ENCODE assay signal across 8 cellular contexts in genomic region chr2:176554107-176555048, GRCh38.
DNase-seq lines count a peak whose midpoint lies in the region; FAIRE-seq and TF ChIP-seq lines count a peak whose summit lies in the region.

No MANE protein-coding gene starts in this region.

- H3K79me2 ChIP-seq in H9 (ENCODE audit: insufficient read depth, low read length) (no peaks in the 10 kb centered on the region), H1 (ENCODE audit: control insufficient read depth in 1 of 2, insufficient read depth in 2 of 2, low read length in 2 of 2) (no peaks in the 10 kb centered on the region)

- H4K20me1 ChIP-seq in H9 (ENCODE audit: control insufficient read depth, insufficient read depth, insufficient read length) (no peaks in the 10 kb centered on the region), H1 (replicated peaks in 1 of 2; ENCODE audit: control insufficient read depth in 1 of 2, insufficient read depth in 2 of 2, low read length in 2 of 2) (no peaks in the 10 kb centered on the region)

- H3K56ac ChIP-seq in H9 (ENCODE audit: insufficient read length, low read depth, low read length) = no peak overlapping the region
- peak overlapping the region; percentile 20 for H3K56ac ChIP-seq in H1 (replicated peaks; ENCODE audit: insufficient read length, low read depth, low read length)

- H3K27me3 Mint-ChIP-seq in H9 (ENCODE audit: low read depth) = peaks cover 70% of the 10 kb centered on the region
- peaks cover 48% of the 10 kb centered on the region for H3K27me3 Mint-ChIP-seq in activated CD4-positive, alpha-beta T cell treated with anti-CD3 and anti-CD28 coated beads, Interleukin-2, amount 10 ng/mL, durations not matched to agents 7 days and 5 days
- peaks cover 45% of the 10 kb centered on the region for H3K27me3 Mint-ChIP-seq in stimulated activated naive CD8-positive, alpha-beta T cell treated with anti-CD3 and anti-CD28 coated beads, Interleukin-15, Interleukin-2, amounts not matched to agents 100 ng/mL and 50 ng/mL, for 24 hours

- H3K18ac ChIP-seq in H9 (ENCODE audit: insufficient read length, low read depth, low read length) = peak overlapping the region; percentile 73
- H3K18ac ChIP-seq in H1 (ENCODE audit: extremely low read depth, low read length) = peak overlapping the region; percentile 64

- no peak overlapping the region for H3K4ac ChIP-seq in H9 (ENCODE audit: low read depth, low read length)
- no peak overlapping the region for H3K4ac ChIP-seq in H1 (replicated peaks; ENCODE audit: insufficient read length, low read depth, low read length)

- TF ChIP-seq RAD21 in H1 (IDR thresholded peaks at IDR 0.05 in 1 of 2, conservative IDR thresholded peaks at IDR 0.05 in 1 of 2; ENCODE audit: low read depth in 2 of 2, low read length in 2 of 2) = peak; percentile 75 to 84

- H2AK5ac ChIP-seq in H9 (ENCODE audit: insufficient read length, low read length) (no peak overlapping the region), H1 (ENCODE audit: low read depth, low read length) (no peak overlapping the region)

- no peak overlapping the region for H3K9ac ChIP-seq in H9 (ENCODE audit: extremely low read depth, insufficient read length, low read length)
- H3K9ac ChIP-seq in H1 (replicated peaks in 1 of 4; ENCODE audit: extremely low read depth in 1 of 4, low read depth in 3 of 4, low read length in 3 of 4) = no peak overlapping the region; a peak in 2 of 7 replicates

- peaks cover 18 to 19% of the 10 kb centered on the region in 2 experiments for H3K4me1 Mint-ChIP-seq in H9
- H3K4me1 Mint-ChIP-seq in activated CD4-positive, alpha-beta T cell treated with anti-CD3 and anti-CD28 coated beads, Interleukin-2, amount 10 ng/mL, durations not matched to agents 7 days and 5 days = peaks cover 12% of the 10 kb centered on the region
- peaks cover 13% of the 10 kb centered on the region for H3K4me1 Mint-ChIP-seq in stimulated activated naive CD8-positive, alpha-beta T cell treated with anti-CD3 and anti-CD28 coated beads, Interleukin-15, Interleukin-2, amounts not matched to agents 100 ng/mL and 50 ng/mL, for 24 hours (ENCODE audit: low read depth)

- H3K23ac ChIP-seq in H9 (ENCODE audit: insufficient read length, low read depth, low read length) (no peak overlapping the region), H1 (ENCODE audit: insufficient read length) (no peak overlapping the region)

- H3K23me2 ChIP-seq in H9 (ENCODE audit: insufficient read length, low read depth, low read length, poor library complexity, severe bottlenecking) (no peaks in the 10 kb centered on the region), H1 (ENCODE audit: low read depth, low read length) (peaks cover 6% of the 10 kb centered on the region; the same call in 1 of the 2 replicates)

- no peak overlapping the region; the same call in 1 of the 2 replicates for H3K14ac ChIP-seq in H9 (ENCODE audit: insufficient read depth, low read length)
- no peak overlapping the region for H3K14ac ChIP-seq in H1 (ENCODE audit: insufficient read length)

- WGBS in H9 (ENCODE audit: extremely low coverage, insufficient read length, low lambda C conversion rate) = no CpG with 5 or more reads among the region's 17 CpGs
- 36% methylated on average over 17 of the region's 17 CpGs; no CpG with 5 or more reads in 1 of the 2 experiments for WGBS in H1 (ENCODE audit: extremely low coverage in 1 of 2, insufficient coverage in 1 of 2, insufficient read length in 1 of 2, insufficient replicate concordance in 2 of 2, low coverage in 1 of 2, low lambda C conversion rate in 2 of 2, missing lambda C conversion rate in 1 of 2), 2 experiments

- H3K4me3 Mint-ChIP-seq in H9 = peak overlapping the region in 1 of 2 experiments; percentile 26; a peak in 1 of 5 replicates
- H3K4me3 Mint-ChIP-seq in activated CD4-positive, alpha-beta T cell treated with anti-CD3 and anti-CD28 coated beads, Interleukin-2, amount 10 ng/mL, durations not matched to agents 7 days and 5 days = peak overlapping the region; percentile 61
- H3K4me3 Mint-ChIP-seq in stimulated activated naive CD8-positive, alpha-beta T cell treated with anti-CD3 and anti-CD28 coated beads, Interleukin-15, Interleukin-2, amounts not matched to agents 100 ng/mL and 50 ng/mL, for 24 hours = peak overlapping the region; percentile 68

- no peaks in the 10 kb centered on the region for H3K9me3 ChIP-seq in H9 (ENCODE audit: control insufficient read depth, low read depth, low read length)
- H3K9me3 ChIP-seq in H1 (ENCODE audit: insufficient read depth in 2 of 2, low read depth in 1 of 2, low read length in 1 of 2) = no peaks in the 10 kb centered on the region

- H2BK120ac ChIP-seq in H9 (ENCODE audit: low read depth, low read length, poor library complexity, severe bottlenecking) (no peak overlapping the region), H1 (replicated peaks; ENCODE audit: low read depth, low read length) (no peak overlapping the region)

- no peak for TF ChIP-seq POLR2A in H1 (IDR thresholded peaks at IDR 0.05; ENCODE audit: control extremely low read depth in 1 of 2, low read depth in 2 of 2, low read length in 2 of 2)

- POLR2A ChIA-PET in activated CD4-positive, alpha-beta T cell treated with anti-CD3 and anti-CD28 coated beads, Interleukin-2, amount 10 ng/mL, durations not matched to agents 7 days and 5 days (lab: Charles Lee) = interaction anchor here (0.7 kb wide), 1 partner anchor 362 kb away, joined by 3 read pairs; no protein-coding TSS in a partner anchor
- POLR2A ChIA-PET in H1 (lab: Charles Lee; ENCODE audit: partially characterized antibody) = no interaction called here

- peak; percentile 71 for FAIRE-seq in H1 (lab: Jason Lieb, UNC)

- H4K8ac ChIP-seq in H9 (replicated peaks; ENCODE audit: insufficient read length, low read depth, low read length) = no peak overlapping the region
- H4K8ac ChIP-seq in H1 (ENCODE audit: extremely low read depth, insufficient read depth, low read length) = 0 out of 2 replicates have a peak overlapping the region, but pooled peaks have one; percentile 22

- TF ChIP-seq CTCF in H9 (conservative IDR thresholded peaks at IDR 0.05) = peak; percentile 82
- TF ChIP-seq CTCF in H1 (IDR thresholded peaks at IDR 0.05; ENCODE audit: control extremely low read depth in 1 of 3, insufficient read depth in 1 of 3, low read depth in 1 of 3, low read length in 3 of 3) = peak; percentile 13 to 64 (median 62)

- H3K4me1 ChIP-seq in H9 (ENCODE audit: insufficient read depth, low read length) (peaks cover 3% of the 10 kb centered on the region; the same call in 1 of the 2 replicates), H1 (replicated peaks in 1 of 4; ENCODE audit: control insufficient read depth in 3 of 4, insufficient read depth in 4 of 4, low read length in 3 of 4) (no peaks in the 10 kb centered on the region; a peak in 2 of 7 replicates)

- H3T11ph ChIP-seq in H9 (ENCODE audit: low read length) = no peak overlapping the region

- H3K27ac ChIP-seq in H9 (ENCODE audit: insufficient read length, low read depth, low read length) (no peak overlapping the region), H1 (ENCODE audit: low read depth, low read length) (no peak overlapping the region)

- CTCF ChIA-PET in activated CD4-positive, alpha-beta T cell treated with anti-CD3 and anti-CD28 coated beads, Interleukin-2, amount 10 ng/mL, durations not matched to agents 7 days and 5 days (lab: Charles Lee) = interaction anchor here (0.6 to 1.6 kb wide), 17 partner anchors 9 to 427 kb away, joined by 3 to 8 read pairs (median 4); no protein-coding TSS in a partner anchor
- CTCF ChIA-PET in H1 (lab: Charles Lee; ENCODE audit: partially characterized antibody) = interaction anchor here (0.7 to 2.9 kb wide), 65 partner anchors 9 to 595 kb away, joined by 3 to 30 read pairs (median 4); partner anchors contain the start of gene LNPK

- H2BK15ac ChIP-seq in H9 (ENCODE audit: low read depth, low read length) = no peak overlapping the region
- no peak overlapping the region for H2BK15ac ChIP-seq in H1 (ENCODE audit: low read length)

- no peak overlapping the region for H2BK20ac ChIP-seq in H9 (ENCODE audit: low read depth, low read length, poor library complexity, severe bottlenecking)
- no peak overlapping the region for H2BK20ac ChIP-seq in H1 (ENCODE audit: low read length)

- H4K91ac ChIP-seq in H9 (ENCODE audit: insufficient read length, low read depth, low read length) (no peak overlapping the region), H1 (replicated peaks; ENCODE audit: insufficient read length, low read length) (no peak overlapping the region)

- H2AFZ ChIP-seq in H9 (ENCODE audit: low read length) (peak overlapping the region; percentile 95), H1 (ENCODE audit: low read length) (peak overlapping the region; percentile 64; the same call in 1 of the 2 replicates)

- peak overlapping the region in 3 of 4 experiments; percentile 20 to 51 (median 43); a peak in 5 of 8 replicates for H3K4me3 ChIP-seq in H1 (ENCODE audit: extremely low read depth in 1 of 4, insufficient read depth in 2 of 4, low read depth in 3 of 4, low read length in 4 of 4)

- H3K27me3 ChIP-seq in H9 (ENCODE audit: insufficient read depth, low read length) (peaks cover 2% of the 10 kb centered on the region; the same call in 1 of the 2 replicates), H1 (replicated peaks in 1 of 4; ENCODE audit: control insufficient read depth in 3 of 4, extremely low read depth in 1 of 4, insufficient read depth in 3 of 4, low read length in 3 of 4) (peaks cover 0 to 11% (median 8%) of the 10 kb centered on the region in 4 experiments; a peak in 6 of 7 replicates)

- no peak for TF ChIP-seq EP300 in H1 (IDR thresholded peaks at IDR 0.05; ENCODE audit: borderline replicate concordance in 1 of 2, low read depth in 2 of 2, low read length in 2 of 2)

- H3K4me2 ChIP-seq in H9 (ENCODE audit: insufficient read depth, insufficient read length, low read length) (peak overlapping the region; percentile 48), H1 (ENCODE audit: insufficient read depth in 1 of 2, low read depth in 2 of 2, low read length in 2 of 2) (peak overlapping the region; percentile 57 to 96)

- peak overlapping the region in 1 of 3 experiments; percentile 56; a peak in 2 of 7 replicates for H3K27ac Mint-ChIP-seq in H9
- H3K27ac Mint-ChIP-seq in activated CD4-positive, alpha-beta T cell treated with anti-CD3 and anti-CD28 coated beads, Interleukin-2, amount 10 ng/mL, durations not matched to agents 7 days and 5 days = no peak overlapping the region
- H3K27ac Mint-ChIP-seq in stimulated activated naive CD8-positive, alpha-beta T cell treated with anti-CD3 and anti-CD28 coated beads, Interleukin-15, Interleukin-2, amounts not matched to agents 100 ng/mL and 50 ng/mL, for 24 hours = no peak overlapping the region

- H2BK12ac ChIP-seq in H9 (ENCODE audit: insufficient read length, low read depth, low read length) (no peak overlapping the region), H1 (ENCODE audit: low read depth, low read length) (peak overlapping the region; percentile 31; the same call in 1 of the 2 replicates)

- DNase-seq in CMK (ENCODE audit: low read depth) (peak; percentile 18), H9 (peak; percentile 39), NCI-H2171 (lab: John Stamatoyannopoulos, UW) (peak; percentile 77), H1 (ENCODE audit: low read depth in 1 of 2, low spot score in 2 of 2) (peak in 1 of 2 experiments; percentile 55), lung microvascular endothelial cell (ENCODE audit: low read depth in 2 of 2) (peak; percentile 72 to 92)
- DNase-seq in activated CD4-positive, alpha-beta T cell treated with anti-CD3 and anti-CD28 coated beads, Interleukin-2, amount 10 ng/mL, durations not matched to agents 7 days and 5 days = peak; percentile 24
- DNase-seq in NK-92 treated with Interleukin-12 subunit alpha and Interleukin-12 subunit beta, amount 100 ng/mL, for 24 hours (lab: John Stamatoyannopoulos, UW) = no peak

- no peaks in the 10 kb centered on the region for H3K36me3 ChIP-seq in H1 (ENCODE audit: control insufficient read depth in 2 of 4, insufficient read depth in 4 of 4, low read length in 3 of 4)

- H3K79me1 ChIP-seq in H9 (ENCODE audit: insufficient read depth, low read depth, low read length, poor library complexity, severe bottlenecking) (no peaks in the 10 kb centered on the region), H1 (ENCODE audit: low read depth, low read length) (no peaks in the 10 kb centered on the region)

- H4K5ac ChIP-seq in H9 (ENCODE audit: insufficient read length, low read depth, low read length) (no peak overlapping the region), H1 (ENCODE audit: insufficient read length, low read depth, low read length) (no peak overlapping the region)

- H3K36me3 Mint-ChIP-seq in H9 (ENCODE audit: insufficient read depth in 1 of 3, low read depth in 3 of 3) = no peaks in the 10 kb centered on the region
- no peaks in the 10 kb centered on the region for H3K36me3 Mint-ChIP-seq in activated CD4-positive, alpha-beta T cell treated with anti-CD3 and anti-CD28 coated beads, Interleukin-2, amount 10 ng/mL, durations not matched to agents 7 days and 5 days (ENCODE audit: low read depth)
- no peaks in the 10 kb centered on the region for H3K36me3 Mint-ChIP-seq in stimulated activated naive CD8-positive, alpha-beta T cell treated with anti-CD3 and anti-CD28 coated beads, Interleukin-15, Interleukin-2, amounts not matched to agents 100 ng/mL and 50 ng/mL, for 24 hours (ENCODE audit: low read depth)

- H2BK5ac ChIP-seq in H9 (ENCODE audit: insufficient read length, low read length) = no peak overlapping the region
- H2BK5ac ChIP-seq in H1 (ENCODE audit: low read depth, low read length) = no peak overlapping the region

- no peaks in the 10 kb centered on the region for H3K9me3 Mint-ChIP-seq in H9
- H3K9me3 Mint-ChIP-seq in activated CD4-positive, alpha-beta T cell treated with anti-CD3 and anti-CD28 coated beads, Interleukin-2, amount 10 ng/mL, durations not matched to agents 7 days and 5 days = no peaks in the 10 kb centered on the region
- H3K9me3 Mint-ChIP-seq in stimulated activated naive CD8-positive, alpha-beta T cell treated with anti-CD3 and anti-CD28 coated beads, Interleukin-15, Interleukin-2, amounts not matched to agents 100 ng/mL and 50 ng/mL, for 24 hours = no peaks in the 10 kb centered on the region
